Comparison of ENCODE assay signal across 9 cellular contexts in the genomic region with DNA sequence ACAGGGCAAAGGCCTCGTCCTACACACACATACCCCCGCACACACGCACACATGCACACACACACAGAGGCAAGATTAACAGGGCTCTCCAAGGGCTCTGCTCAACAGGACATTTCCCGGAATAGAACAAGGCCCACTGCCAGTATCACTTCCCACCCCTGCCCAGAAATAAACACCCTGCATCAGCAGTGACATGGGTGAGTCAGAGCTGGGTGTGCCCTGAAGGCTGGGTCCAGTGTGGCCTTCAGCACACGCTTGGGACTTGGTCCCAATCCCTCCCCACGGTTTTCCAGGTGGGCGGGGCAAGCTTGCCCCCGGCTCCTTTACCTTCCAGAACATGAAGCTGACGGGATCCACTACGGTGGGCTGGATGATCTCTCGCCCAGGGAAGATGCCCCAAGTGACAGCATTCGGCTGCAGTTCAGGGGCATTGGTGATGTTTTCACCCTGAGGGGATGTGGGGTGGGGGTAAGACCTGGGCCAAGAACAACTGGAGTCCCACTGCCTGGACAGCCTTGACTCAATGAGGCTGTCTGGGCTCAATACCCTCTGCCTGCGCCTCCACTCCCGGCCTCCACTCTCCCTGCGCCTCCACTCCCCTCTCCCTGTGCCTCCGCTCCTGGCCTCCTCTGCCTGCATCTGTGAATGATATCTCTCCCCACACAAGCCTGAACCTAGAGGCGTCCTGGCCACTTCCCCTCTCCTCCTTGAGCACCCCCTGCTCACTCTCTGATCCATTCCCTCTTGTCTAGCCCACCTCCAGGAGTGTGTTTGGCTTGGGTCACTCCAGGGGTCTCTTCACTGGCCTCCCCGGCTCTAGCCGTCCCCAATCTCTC. TPM values are rescaled to one million over a fixed set of nuclear protein-coding genes. Genes with fewer than 3 reads are reported as not detected.
DNase-seq lines count a peak whose midpoint lies in the region; ATAC-seq, FAIRE-seq and TF ChIP-seq lines count a peak whose summit lies in the region.
"Had no signal": no experiment of that assay in that cellular context is flagged by ENCODE, and none has a peak within 500 bp of the region (broad histone marks: within the 10 kb centered on the region; RNA-seq: fewer than 3 reads in every experiment).

No MANE protein-coding gene starts in this region.

- H3K36me3 Mint-ChIP-seq in GM23338 (ENCODE audit: low read depth): peaks cover 22% of the 10 kb centered on the region

- H3K36me3 ChIP-seq in H7 (replicated peaks; ENCODE audit: control insufficient read depth, insufficient read depth, low read length) (peaks cover 14% of the 10 kb centered on the region), small intestine (ENCODE audit: control insufficient read depth in 2 of 2, insufficient read depth in 2 of 2, low read length in 2 of 2) (peaks cover 12 to 19% of the 10 kb centered on the region in 2 donors), GM23338 (ENCODE audit: insufficient read depth) (no peaks in the 10 kb centered on the region), HAP-1 (replicated peaks) (peaks cover 6% of the 10 kb centered on the region; the same call in 1 of the 2 replicates)

- no peak overlapping the region for H3K4me3 Mint-ChIP-seq in GM23338

- H3K27me3 ChIP-seq in H7 (ENCODE audit: control insufficient read depth, insufficient read depth, low read length) (no peaks in the 10 kb centered on the region), right cardiac atrium (ENCODE audit: control insufficient read depth, insufficient read depth) (no peaks in the 10 kb centered on the region), small intestine (ENCODE audit: control insufficient read depth in 2 of 2, insufficient read depth in 2 of 2, low read length in 2 of 2) (no peaks in the 10 kb centered on the region), GM23338 (ENCODE audit: insufficient read depth) (no peaks in the 10 kb centered on the region), HAP-1 (ENCODE audit: low read depth) (no peaks in the 10 kb centered on the region)

- peaks cover 21% of the 10 kb centered on the region for H3K4me1 Mint-ChIP-seq in GM23338

- TF ChIP-seq CTCF in GM23338 (conservative IDR thresholded peaks at IDR 0.05; ENCODE audit: low read depth in 2 of 2): no peak

- H3F3A ChIP-seq in GM23338 (replicated peaks; ENCODE audit: low read depth): peaks cover 10% of the 10 kb centered on the region

- DNase-seq in H7 (peak; percentile 27), anterior cingulate cortex (lab: John Stamatoyannopoulos, UW) (peak in 53 of 58 donors; percentile 13 to 81 (median 55)), right cardiac atrium (peak; percentile 95 to 96 (median 95)), small intestine (peak; percentile 92), GDM1 (lab: John Stamatoyannopoulos, UW) (no peak), NCI-H345 treated with DMSO at 0.1 percent for 48 hours (lab: John Stamatoyannopoulos, UW; ENCODE audit: unreplicated experiment) (no peak), GM23338 (ENCODE audit: low spot score) (no peak), HAP-1 (ENCODE audit: low spot score in 2 of 2) (no peak)

- no peaks in the 10 kb centered on the region for H3K9me3 ChIP-seq in right cardiac atrium (ENCODE audit: control insufficient read depth, low read length)
- H3K9me3 ChIP-seq in small intestine (ENCODE audit: control insufficient read depth, low read depth): no peaks in the 10 kb centered on the region
- no peaks in the 10 kb centered on the region for H3K9me3 ChIP-seq in HAP-1

- no peaks in the 10 kb centered on the region for H4K20me1 ChIP-seq in GM23338 (replicated peaks; ENCODE audit: insufficient read depth)

- H3K9me2 ChIP-seq in GM23338 (ENCODE audit: insufficient read depth): no peaks in the 10 kb centered on the region

- no peak overlapping the region for H3K27ac Mint-ChIP-seq in GM23338

- H3K79me2 ChIP-seq in GM23338 (replicated peaks; ENCODE audit: insufficient read depth): no peaks in the 10 kb centered on the region

- no peaks in the 10 kb centered on the region for H3K9me3 Mint-ChIP-seq in GM23338

- 38% methylated on average over 19 of the region's 19 CpGs for WGBS in right cardiac atrium
- 54 to 60% (median 58%) methylated on average over 19 of the region's 19 CpGs for WGBS in small intestine, 3 donors

- no peak overlapping the region for H2AFZ ChIP-seq in GM23338

- intact Hi-C loops in right cardiac atrium (cut with DNase I): no loop called here

- no peak overlapping the region for H3K4me3 ChIP-seq in H7 (ENCODE audit: insufficient read depth, low read depth, low read length)
- H3K4me3 ChIP-seq in right cardiac atrium (ENCODE audit: low read length): no peak overlapping the region
- H3K4me3 ChIP-seq in small intestine (ENCODE audit: low read depth in 1 of 2, low read length in 2 of 2): no peak overlapping the region
- H3K4me3 ChIP-seq in GM23338: no peak overlapping the region
- H3K4me3 ChIP-seq in HAP-1: no peak overlapping the region

- H3K27ac ChIP-seq in right cardiac atrium (ENCODE audit: low read length) (peak overlapping the region; percentile 88), small intestine (ENCODE audit: low read depth in 1 of 2, low read length in 1 of 2) (peak overlapping the region; percentile 81 to 95), GM23338 (ENCODE audit: low read depth) (no peak overlapping the region)

- H3K4me1 ChIP-seq in right cardiac atrium (ENCODE audit: control insufficient read depth, insufficient read depth, low read length) (peaks cover 41% of the 10 kb centered on the region), small intestine (ENCODE audit: control insufficient read depth in 2 of 2, insufficient read depth in 1 of 2, low read depth in 1 of 2, low read length in 1 of 2) (peaks cover 3 to 14% of the 10 kb centered on the region in 2 donors), GM23338 (ENCODE audit: insufficient read depth) (peaks cover 26% of the 10 kb centered on the region), HAP-1 (peaks cover 2% of the 10 kb centered on the region; the same call in 1 of the 2 replicates)

- peak; percentile 85 to 90 for ATAC-seq in right cardiac atrium
- no peak for ATAC-seq in GM23338

- in situ Hi-C loops in HAP-1 (cut with MboI; ENCODE audit: low sequenced_read_pairs): no loop called here

- H3K4me2 ChIP-seq in GM23338: no peak overlapping the region

- FAIRE-seq in small intestine (lab: Jason Lieb, UNC): no peak
- FAIRE-seq: islet of Langerhans had no signal

- H3K27me3 Mint-ChIP-seq in GM23338 (ENCODE audit: insufficient read depth, low read depth, poor library complexity): peaks cover 9% of the 10 kb centered on the region

TF ChIP-seq in GM23338, 12 proteins besides CTCF, POLR2A, EP300 and RAD21 (continues in another document):
- TF ChIP-seq POLR2AphosphoS5 (IDR thresholded peaks at IDR 0.05; ENCODE audit: low read depth): no peak
- TF ChIP-seq ZNF114 (CRISPR knock-in tag; IDR thresholded peaks at IDR 0.05): no peak
- TF ChIP-seq NANOG (IDR thresholded peaks at IDR 0.05; ENCODE audit: borderline replicate concordance): no peak
- no peak for TF ChIP-seq ZNF331 (CRISPR knock-in tag; IDR thresholded peaks at IDR 0.05; ENCODE audit: low read depth)
- no peak for TF ChIP-seq STAT1 (IDR thresholded peaks at IDR 0.05; ENCODE audit: unreplicated experiment)
- TF ChIP-seq ETS1 (IDR thresholded peaks at IDR 0.05): no peak
- no peak for TF ChIP-seq JUNB (IDR thresholded peaks at IDR 0.05; ENCODE audit: unreplicated experiment)

RNA-seq across cellular contexts. Expression of gene MTHFR, which starts 14.7 kb away (rescaled TPM):
- 18.9 and 19.5 TPM in 2 replicates for total RNA-seq in H7 (2014; rRNA removed; shearing (Covaris generic))
- 10 to 100 TPM; 46.6 to 75.2 (median 58.9) TPM for total RNA-seq in right cardiac atrium
- polyA plus RNA-seq in right cardiac atrium (36.7 TPM), small intestine (10 to 100 TPM; 11.2 to 20.1 (median 14.1) TPM), GM23338 (2016; fragmentation: Nextera tagmentation; extraction: Ambion mirVana) (5.7 and 6.9 TPM in 2 replicates)
- total RNA-seq in GM23338 (2014; rRNA removed; shearing (Covaris generic)): 21.6 and 26.4 TPM in 2 replicates

RNA-seq across cellular contexts. Expression of gene CLCN6, which starts 14.9 kb away (rescaled TPM):
- total RNA-seq in H7 (2014; rRNA removed; shearing (Covaris generic)): 14.0 and 22.9 TPM in 2 replicates
- 10 to 100 TPM; 30.4 to 54.9 (median 36.8) TPM for total RNA-seq in right cardiac atrium
- polyA plus RNA-seq in right cardiac atrium (16.2 TPM), small intestine (10 to 100 TPM in 2 of 3 donors, 1 to 10 TPM in 1; 9.2 to 13.9 (median 10.4) TPM), GM23338 (2016; fragmentation: Nextera tagmentation; extraction: Ambion mirVana) (13.0 and 16.0 TPM in 2 replicates)
- total RNA-seq in GM23338 (2014; rRNA removed; shearing (Covaris generic)): 16.3 and 22.6 TPM in 2 replicates

RNA-seq across cellular contexts. Expression of gene C1orf167, which starts 29.1 kb away (rescaled TPM):
- total RNA-seq in H7 (2014; rRNA removed; shearing (Covaris generic)): 0.28 and 1.5 TPM in 2 replicates
- 1 to 10 TPM; 1.3 to 2.7 (median 2.0) TPM for total RNA-seq in right cardiac atrium
- 4.0 TPM for polyA plus RNA-seq in right cardiac atrium
- 1 to 10 TPM; 1.3 to 2.4 (median 1.4) TPM for polyA plus RNA-seq in small intestine
- 1.7 and 6.0 TPM in 2 replicates for total RNA-seq in GM23338 (2014; rRNA removed; shearing (Covaris generic))
- 2.2 TPM in 2 replicates for polyA plus RNA-seq in GM23338 (2016; fragmentation: Nextera tagmentation; extraction: Ambion mirVana)

RNA-seq across cellular contexts. Expression of gene AGTRAP, which starts 55.2 kb away (rescaled TPM):
- total RNA-seq in H7 (2014; rRNA removed; shearing (Covaris generic)): 162 and 166 TPM in 2 replicates
- total RNA-seq in right cardiac atrium: 10 to 100 TPM; 17.5 to 25.0 (median 21.9) TPM
- polyA plus RNA-seq in right cardiac atrium: 23.9 TPM
- polyA plus RNA-seq in small intestine: 10 to 100 TPM in 1 of 3 donors, 1 to 10 TPM in 2; 5.6 to 54.9 (median 9.5) TPM
- 88.7 and 102 TPM in 2 replicates for total RNA-seq in GM23338 (2014; rRNA removed; shearing (Covaris generic))
- polyA plus RNA-seq in GM23338 (2016; fragmentation: Nextera tagmentation; extraction: Ambion mirVana): 79.0 and 79.4 TPM in 2 replicates

RNA-seq across cellular contexts. Expression of gene NPPA, which starts 56.5 kb away (rescaled TPM):
- 0.85 TPM in 1 of 2 replicates, not detected in the other for total RNA-seq in H7 (2014; rRNA removed; shearing (Covaris generic))
- total RNA-seq in right cardiac atrium: over 10,000 TPM; 26,185 to 59,291 (median 38,228) TPM
- polyA plus RNA-seq in right cardiac atrium (45,715 TPM), small intestine (10 to 100 TPM in 1 of 3 donors, 1 to 10 TPM in 1, not detected in 1; 1.4 to 22.4 TPM), GM23338 (2016; fragmentation: Nextera tagmentation; extraction: Ambion mirVana) (0.29 TPM in 1 of 2 replicates, not detected in the other)
- total RNA-seq in GM23338 (2014; rRNA removed; shearing (Covaris generic)): not detected in 2 replicates

Comparison
In these comparisons a context has a peak if more than half of its experiments do, and no peak if none do; other contexts are left out.
1. DNase-seq: peak in H7 (single experiment), anterior cingulate cortex (53 of 58), right cardiac atrium (3 of 3) and small intestine (single experiment); none in GDM1 (single experiment), NCI-H345 treated with DMSO at 0.1 percent for 48 hours (single experiment), GM23338 (single experiment) and HAP-1 (0 of 2).